14 cellular contexts compared by ENCODE assay signal in genomic region chr20:17904027-17904426, GRCh38.
DNase-seq lines count a peak whose midpoint lies in the region; ATAC-seq and TF ChIP-seq lines count a peak whose summit lies in the region.
"Had no signal": no experiment of that assay in that cellular context is flagged by ENCODE, and none has a peak within 500 bp of the region (broad histone marks: within the 10 kb centered on the region; RNA-seq: fewer than 3 reads in every experiment).

No MANE protein-coding gene starts in this region.

- H3K36me3 ChIP-seq in BE2C = no peaks in the 10 kb centered on the region
- H3K36me3 ChIP-seq: Peyer's patch had no signal

- TF ChIP-seq CTCF in BE2C (IDR thresholded peaks at IDR 0.05; ENCODE audit: low read depth, low read length) = no peak

- peaks cover 2% of the 10 kb centered on the region; the same call in 1 of the 2 replicates for H3K27me3 ChIP-seq in BE2C
- H3K27me3 ChIP-seq: hepatocyte, Peyer's patch had no signal

- DNase-seq in activated naive CD4-positive, alpha-beta T cell treated with anti-CD3 and anti-CD28 coated beads, Interleukin-2, amount 50 U/mL, for 72 hours (ENCODE audit: low spot score in 2 of 2) = no peak
- no peak for DNase-seq in activated naive CD4-positive, alpha-beta T cell treated with anti-CD3 and anti-CD28 coated beads, Interleukin-2, amount 50 U/mL, for 16 hours
- peak in 1 of 2 donors; percentile 35 for DNase-seq in stimulated activated naive CD8-positive, alpha-beta T cell treated with anti-CD3 and anti-CD28 coated beads, Interleukin-15, amount 100 ng/mL, for 72 hours
- DNase-seq in BE2C (no peak), iPS-NIHi11 (ENCODE audit: low spot score) (no peak), DMS114 treated with DMSO at 0.1 percent for 48 hours (lab: John Stamatoyannopoulos, UW; ENCODE audit: unreplicated experiment) (no peak)
- DNase-seq: ACHN; activated naive CD4-positive, alpha-beta T cell; NCI-H1694 treated with DMSO at 0.1 percent for 48 hours; small intestine had no signal

- no peaks in the 10 kb centered on the region for H3K4me1 ChIP-seq in BE2C
- H3K4me1 ChIP-seq: Peyer's patch had no signal

- no peaks in the 10 kb centered on the region for H3K9me3 Mint-ChIP-seq in activated naive CD4-positive, alpha-beta T cell treated with anti-CD3 and anti-CD28 coated beads, Interleukin-2, amount 50 U/mL, for 72 hours
- no peaks in the 10 kb centered on the region for H3K9me3 Mint-ChIP-seq in stimulated activated naive CD8-positive, alpha-beta T cell treated with anti-CD3 and anti-CD28 coated beads, Interleukin-15, amount 100 ng/mL, for 72 hours

- H3K36me3 Mint-ChIP-seq in activated naive CD4-positive, alpha-beta T cell treated with anti-CD3 and anti-CD28 coated beads, Interleukin-2, amount 50 U/mL, for 72 hours = no peaks in the 10 kb centered on the region

- peak; percentile 46 to 66 for ATAC-seq in activated naive CD4-positive, alpha-beta T cell treated with anti-CD3 and anti-CD28 coated beads, Interleukin-2, amount 50 U/mL, for 72 hours
- ATAC-seq in HG02623 (IDR thresholded peaks at IDR 0.05; ENCODE audit: unreplicated experiment) = peak; percentile 65
- peak; percentile 66 for ATAC-seq in HG03521 (IDR thresholded peaks at IDR 0.05; ENCODE audit: unreplicated experiment)
- ATAC-seq in stimulated activated naive CD8-positive, alpha-beta T cell treated with anti-CD3 and anti-CD28 coated beads, Interleukin-15, amount 100 ng/mL, for 72 hours = peak; percentile 99

- no peaks in the 10 kb centered on the region for H3K4me1 Mint-ChIP-seq in stimulated activated naive CD8-positive, alpha-beta T cell treated with anti-CD3 and anti-CD28 coated beads, Interleukin-15, amount 100 ng/mL, for 72 hours

- H3K4me3 ChIP-seq in BE2C (ENCODE audit: low read depth, low read length) = no peak overlapping the region
- H3K4me3 ChIP-seq: hepatocyte, Peyer's patch had no signal

- H3K27ac Mint-ChIP-seq in activated naive CD4-positive, alpha-beta T cell treated with anti-CD3 and anti-CD28 coated beads, Interleukin-2, amount 50 U/mL, for 72 hours = no peak overlapping the region
- H3K27ac Mint-ChIP-seq in stimulated activated naive CD8-positive, alpha-beta T cell treated with anti-CD3 and anti-CD28 coated beads, Interleukin-15, amount 100 ng/mL, for 72 hours = no peak overlapping the region

- H3K27me3 Mint-ChIP-seq in stimulated activated naive CD8-positive, alpha-beta T cell treated with anti-CD3 and anti-CD28 coated beads, Interleukin-15, amount 100 ng/mL, for 72 hours = peaks cover 33% of the 10 kb centered on the region

- no peaks in the 10 kb centered on the region for H3K9me3 ChIP-seq in BE2C
- H3K9me3 ChIP-seq: Peyer's patch had no signal

- no peak overlapping the region for H3K4me3 Mint-ChIP-seq in stimulated activated naive CD8-positive, alpha-beta T cell treated with anti-CD3 and anti-CD28 coated beads, Interleukin-15, amount 100 ng/mL, for 72 hours
